In genomic region chr11:96464695-96465307, GRCh38 we compare ENCODE assay signal across 8 cellular contexts.
A peak's percentile ranks its signal among the peaks of the same experiment; 100 is the strongest.
DNase-seq lines count a peak whose midpoint lies in the region; ATAC-seq and TF ChIP-seq lines count a peak whose summit lies in the region.

No MANE protein-coding gene starts in this region.

- DNase-seq in activated CD4-positive, alpha-beta T cell treated with anti-CD3 and anti-CD28 coated beads for 36 hours = no peak
- no peak for DNase-seq in activated CD4-positive, alpha-beta T cell treated with anti-CD3 and anti-CD28 coated beads, Interleukin-2, amount 50 U/mL, for 4 hours
- DNase-seq in HS-27A (ENCODE audit: low read depth) = peak; percentile 45
- DNase-seq in NCI-H748 treated with DMSO at 0.1 percent for 48 hours (lab: John Stamatoyannopoulos, UW) = peak; percentile 83
- DNase-seq in iPS-NIHi11 (ENCODE audit: low spot score) = peak; percentile 74
- peak; percentile 54 for DNase-seq in stromal cell of bone marrow (ENCODE audit: low read depth)

- peaks cover 3% of the 10 kb centered on the region for H3K4me1 Mint-ChIP-seq in activated CD4-positive, alpha-beta T cell treated with anti-CD3 and anti-CD28 coated beads for 36 hours
- H3K4me1 Mint-ChIP-seq in brain = peaks cover 25% of the 10 kb centered on the region

- TF ChIP-seq CTCF in brain (conservative IDR thresholded peaks at IDR 0.05) = peak; percentile 77 to 82

- ATAC-seq in activated CD4-positive, alpha-beta T cell treated with anti-CD3 and anti-CD28 coated beads for 36 hours = peak; percentile 74
- peak; percentile 87 for ATAC-seq in GM21447 (IDR thresholded peaks at IDR 0.05; ENCODE audit: unreplicated experiment)

- no peak overlapping the region for H3K4me3 Mint-ChIP-seq in activated CD4-positive, alpha-beta T cell treated with anti-CD3 and anti-CD28 coated beads for 36 hours
- peak overlapping the region; percentile 4 to 78 (median 73) for H3K4me3 Mint-ChIP-seq in brain

- POLR2A ChIA-PET in activated CD4-positive, alpha-beta T cell treated with anti-CD3 and anti-CD28 coated beads for 36 hours (lab: Charles Lee) = interaction anchor here (0.6 kb wide), 1 partner anchor 17 kb away, joined by 3 read pairs; no protein-coding TSS in a partner anchor

- intact Hi-C loops in activated CD4-positive, alpha-beta T cell treated with anti-CD3 and anti-CD28 coated beads for 36 hours (cut with DNase I, micrococcal nuclease) = loop anchor here in 1 of 2 experiments (1.0 kb wide), 1 partner anchor 676 kb away; no protein-coding TSS in a partner anchor

- no peaks in the 10 kb centered on the region for H3K9me3 Mint-ChIP-seq in activated CD4-positive, alpha-beta T cell treated with anti-CD3 and anti-CD28 coated beads for 36 hours (ENCODE audit: low read depth)
- H3K9me3 Mint-ChIP-seq in brain = peaks cover 0 to 2% (median under 1%) of the 10 kb centered on the region in 5 experiments

- H3K27me3 Mint-ChIP-seq in activated CD4-positive, alpha-beta T cell treated with anti-CD3 and anti-CD28 coated beads for 36 hours = peaks cover 5% of the 10 kb centered on the region
- peaks cover 7% of the 10 kb centered on the region for H3K27me3 Mint-ChIP-seq in brain

- CTCF ChIA-PET in activated CD4-positive, alpha-beta T cell treated with anti-CD3 and anti-CD28 coated beads for 36 hours (lab: Charles Lee) = interaction anchor here (0.6 to 3.7 kb wide), 37 partner anchors 9 to 749 kb away, joined by 3 to 28 read pairs (median 3); no protein-coding TSS in a partner anchor

- no peaks in the 10 kb centered on the region for H3K36me3 Mint-ChIP-seq in activated CD4-positive, alpha-beta T cell treated with anti-CD3 and anti-CD28 coated beads for 36 hours (ENCODE audit: low read depth)
- H3K36me3 Mint-ChIP-seq in brain = no peaks in the 10 kb centered on the region

- H3K27ac Mint-ChIP-seq in activated CD4-positive, alpha-beta T cell treated with anti-CD3 and anti-CD28 coated beads for 36 hours = no peak overlapping the region
- peak overlapping the region in 2 of 5 experiments; percentile 1 to 10 for H3K27ac Mint-ChIP-seq in brain

Comparison
In these comparisons a context has a peak if more than half of its experiments do, and no peak if none do; other contexts are left out.
1. DNase-seq: peak in HS-27A (single experiment), NCI-H748 treated with DMSO at 0.1 percent for 48 hours (single experiment), iPS-NIHi11 (single experiment) and stromal cell of bone marrow (single experiment); none in activated CD4-positive, alpha-beta T cell treated with anti-CD3 and anti-CD28 coated beads for 36 hours (single experiment) and activated CD4-positive, alpha-beta T cell treated with anti-CD3 and anti-CD28 coated beads, Interleukin-2, amount 50 U/mL, for 4 hours (0 of 2).